In genomic region chr15:64897345-64897985, GRCh38 we compare ENCODE assay signal across 2 cellular contexts.
A peak's percentile ranks its signal among the peaks of the same experiment; 100 is the strongest.
TF ChIP-seq lines count a peak whose summit lies in the region.

No MANE protein-coding gene starts in this region.

TF ChIP-seq in GM12878, 131 proteins besides CTCF, POLR2A, EP300 and RAD21 (continues in another document):
- TF ChIP-seq YBX1 (IDR thresholded peaks at IDR 0.05): no peak
- no peak for TF ChIP-seq ZNF687 (IDR thresholded peaks at IDR 0.05)
- TF ChIP-seq MEF2B (IDR thresholded peaks at IDR 0.05; ENCODE audit: partially characterized antibody, poor library complexity, severe bottlenecking): no peak
- no peak for TF ChIP-seq RELB (IDR thresholded peaks at IDR 0.05; ENCODE audit: low read depth)
- TF ChIP-seq EZH2 (IDR thresholded peaks at IDR 0.05; ENCODE audit: borderline replicate concordance, control insufficient read depth, low read depth, low read length): no peak
- no peak for TF ChIP-seq MYC (IDR thresholded peaks at IDR 0.05; ENCODE audit: insufficient read depth, insufficient read length, insufficient replicate concordance, low read length, severe bottlenecking)
- TF ChIP-seq POLR2AphosphoS5 (IDR thresholded peaks at IDR 0.05; ENCODE audit: low read length): no peak
- no peak for TF ChIP-seq CUX1 (IDR thresholded peaks at IDR 0.05; ENCODE audit: insufficient replicate concordance, low read depth, low read length)
- TF ChIP-seq CEBPB (IDR thresholded peaks at IDR 0.05; ENCODE audit: borderline replicate concordance in 1 of 2, low read depth in 2 of 2, low read length in 2 of 2): no peak
- TF ChIP-seq PKNOX1 (IDR thresholded peaks at IDR 0.05): no peak

TF ChIP-seq in HepG2, 621 proteins besides CTCF, POLR2A, EP300 and RAD21:
- TF ChIP-seq SRSF1 (optimal IDR thresholded peaks at IDR 0.05; ENCODE audit: low read depth, low read length) (no peak), SNAI1 (CRISPR knock-in tag; IDR thresholded peaks at IDR 0.05; ENCODE audit: borderline replicate concordance) (no peak), TFDP2 (CRISPR knock-in tag; IDR thresholded peaks at IDR 0.05) (no peak), RELA (CRISPR knock-in tag; IDR thresholded peaks at IDR 0.05) (no peak), KDM5B (CRISPR knock-in tag; IDR thresholded peaks at IDR 0.05; ENCODE audit: borderline replicate concordance) (0 out of 2 replicates have a peak, but pooled peaks have one; percentile 26), ZNF687 (CRISPR knock-in tag; IDR thresholded peaks at IDR 0.05) (peak; percentile 15), JUND (CRISPR knock-in tag; IDR thresholded peaks at IDR 0.05) (no peak)
